In the genomic region with DNA sequence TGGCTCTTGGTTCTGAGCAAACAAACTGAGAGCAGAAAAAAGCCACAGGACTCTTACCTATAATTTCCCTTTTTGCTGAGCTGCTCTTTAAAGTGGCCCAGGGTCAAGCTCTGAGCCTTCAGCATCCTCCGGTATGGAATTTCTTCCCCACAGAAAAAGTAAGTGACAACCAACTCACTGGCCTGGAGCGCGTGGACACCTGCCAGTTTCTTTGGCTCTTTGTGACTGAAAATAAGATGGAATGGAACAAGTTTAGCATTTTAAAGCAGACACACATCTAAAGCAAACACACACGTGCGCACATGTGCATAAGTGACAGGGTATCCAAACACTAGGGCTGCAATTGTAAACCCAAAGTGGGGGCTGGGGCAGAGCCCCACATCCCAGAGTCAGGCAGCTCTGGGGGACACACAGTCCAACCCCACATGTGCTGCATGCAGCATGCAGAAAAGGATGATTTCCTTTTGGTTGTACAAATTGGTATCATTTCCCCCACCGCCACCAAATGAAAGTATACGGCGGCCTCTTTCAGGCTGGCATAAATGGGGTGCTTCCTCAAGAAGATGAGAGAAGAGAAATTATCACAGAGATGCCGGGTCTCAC, we compare ENCODE assay signal across 17 cellular contexts. TPM values are rescaled to one million over a fixed set of nuclear protein-coding genes. Genes with fewer than 3 reads are reported as not detected.
DNase-seq lines count a peak whose midpoint lies in the region; ATAC-seq, FAIRE-seq and TF ChIP-seq lines count a peak whose summit lies in the region.
"Had no signal": no experiment of that assay in that cellular context is flagged by ENCODE, and none has a peak within 500 bp of the region (broad histone marks: within the 10 kb centered on the region; RNA-seq: fewer than 3 reads in every experiment).

No MANE protein-coding gene starts in this region.

- no TSS peak for BruUV-seq in HepG2 (replicated peaks; lab: Mats Ljungman, UMichigan)

- CTCF ChIA-PET in CD4-positive, alpha-beta T cell (lab: Charles Lee) = no interaction called here
- CTCF ChIA-PET in HepG2 (lab: Yijun Ruan, JAX; ENCODE audit: low intra/inter-chr PET ratio, low total read pairs) = no interaction called here

- H3K4me3 ChIP-seq in RWPE2 (ENCODE audit: severe bottlenecking) (no peak overlapping the region), HepG2 (replicated peaks in 1 of 3; ENCODE audit: insufficient read depth in 1 of 3, low read depth in 2 of 3, low read length in 3 of 3) (no peak overlapping the region)

- TF ChIP-seq EP300 in HepG2 (IDR thresholded peaks at IDR 0.05; ENCODE audit: low read depth in 2 of 2, low read length in 2 of 2) (no peak), HepG2 (CRISPR knock-in tag; IDR thresholded peaks at IDR 0.05; ENCODE audit: borderline replicate concordance) (no peak)

- H3K36me3 ChIP-seq in RWPE2 (ENCODE audit: low read depth) = no peaks in the 10 kb centered on the region
- H3K36me3 ChIP-seq in HepG2 (replicated peaks in 1 of 2; ENCODE audit: control insufficient read depth in 1 of 2, insufficient read depth in 2 of 2, low read length in 2 of 2) = peaks cover 76 to 99% of the 10 kb centered on the region in 2 experiments

- no peak for TF ChIP-seq RAD21 in HepG2 (CRISPR knock-in tag; IDR thresholded peaks at IDR 0.05)

- no peak overlapping the region for H3K4me3 Mint-ChIP-seq in CD4-positive, alpha-beta T cell
- H3K4me3 Mint-ChIP-seq in stimulated activated memory B cell treated with anti-CD40 and anti-IgM and Interleukin-4, amounts not matched to agents 10 μg/mL and 1 μg/mL and 100 μg/mL, for 72 hours = no peak overlapping the region

- H3K36me3 Mint-ChIP-seq in CD4-positive, alpha-beta T cell (ENCODE audit: low read depth) = peaks cover 95% of the 10 kb centered on the region
- H3K36me3 Mint-ChIP-seq in stimulated activated memory B cell treated with anti-CD40 and anti-IgM and Interleukin-4, amounts not matched to agents 10 μg/mL and 1 μg/mL and 100 μg/mL, for 72 hours = no peaks in the 10 kb centered on the region

- H4K20me1 ChIP-seq in HepG2 (ENCODE audit: insufficient read depth, low read length) = peaks cover 86% of the 10 kb centered on the region

- H3K9me3 ChIP-seq in CD4-positive, alpha-beta T cell (ENCODE audit: control insufficient read depth, low read length) = no peaks in the 10 kb centered on the region
- H3K9me3 ChIP-seq in RWPE2 (ENCODE audit: severe bottlenecking) (no peaks in the 10 kb centered on the region), HepG2 (ENCODE audit: low read length) (no peaks in the 10 kb centered on the region)

- no peak overlapping the region for H3K27ac ChIP-seq in CD4-positive, alpha-beta T cell (ENCODE audit: low read depth, low read length)
- H3K27ac ChIP-seq in RWPE2 (ENCODE audit: poor library complexity, severe bottlenecking) = no peak overlapping the region
- H3K27ac ChIP-seq in HepG2 (ENCODE audit: extremely low read length, insufficient read depth, low read length) = no peak overlapping the region

- intact Hi-C loops in CD4-positive, alpha-beta T cell (cut with DNase I, micrococcal nuclease) = no loop called here
- intact Hi-C loops in HepG2 (cut with micrococcal nuclease; ENCODE audit: unreplicated experiment) = no loop called here
- intact Hi-C loops in posterior vena cava (cut with DNase I) = no loop called here

- H3K4me2 ChIP-seq in HepG2 (ENCODE audit: low read depth, low read length) = no peak overlapping the region

- no peak for TF ChIP-seq CTCF in CD4-positive, alpha-beta T cell (IDR thresholded peaks at IDR 0.05)
- TF ChIP-seq CTCF in RWPE2 (IDR thresholded peaks at IDR 0.05; ENCODE audit: poor library complexity, severe bottlenecking) (no peak), HepG2 (CRISPR knock-in tag; IDR thresholded peaks at IDR 0.05) (no peak)

- WGBS in HepG2 (ENCODE audit: low lambda C conversion rate) = 98% methylated on average over 9 of the region's 9 CpGs

- no peaks in the 10 kb centered on the region for H3K9me3 Mint-ChIP-seq in CD4-positive, alpha-beta T cell
- no peaks in the 10 kb centered on the region for H3K9me3 Mint-ChIP-seq in stimulated activated memory B cell treated with anti-CD40 and anti-IgM and Interleukin-4, amounts not matched to agents 10 μg/mL and 1 μg/mL and 100 μg/mL, for 72 hours

- H3K27me3 ChIP-seq in CD4-positive, alpha-beta T cell (ENCODE audit: control insufficient read depth, insufficient read depth, low read length) = no peaks in the 10 kb centered on the region
- H3K27me3 ChIP-seq in RWPE2 (ENCODE audit: insufficient read depth, poor library complexity, severe bottlenecking) (no peaks in the 10 kb centered on the region), HepG2 (ENCODE audit: control insufficient read depth in 1 of 2, insufficient read depth in 2 of 2, low read length in 2 of 2) (no peaks in the 10 kb centered on the region)

- TF ChIP-seq POLR2A in HepG2 (IDR thresholded peaks at IDR 0.05; ENCODE audit: insufficient read depth in 1 of 2, low read depth in 2 of 2, low read length in 2 of 2) = no peak; a peak in 1 of 4 replicates

- ATAC-seq in CD4-positive, alpha-beta T cell (ENCODE audit: poor library complexity) = no peak
- ATAC-seq in RWPE2 (ENCODE audit: low read depth) = no peak
- ATAC-seq in HepG2 = no peak
- no peak for ATAC-seq in stimulated activated memory B cell treated with anti-CD40 and anti-IgM and Interleukin-4, amounts not matched to agents 10 μg/mL and 1 μg/mL and 100 μg/mL, for 72 hours
- ATAC-seq in HG03521 (IDR thresholded peaks at IDR 0.05; ENCODE audit: unreplicated experiment) = no peak
- ATAC-seq: HCT116, Panc1 had no signal

- no peaks in the 10 kb centered on the region for H3K4me1 ChIP-seq in RWPE2 (ENCODE audit: insufficient read depth, poor library complexity, severe bottlenecking)
- peaks cover 44% of the 10 kb centered on the region for H3K4me1 ChIP-seq in HepG2 (ENCODE audit: insufficient read depth, low read length)

- FAIRE-seq in HepG2 (lab: Jason Lieb, UNC) = no peak
- FAIRE-seq: GM12892, GM19239 had no signal

- no peak overlapping the region for H2AFZ ChIP-seq in HepG2 (ENCODE audit: low read length)

- in situ Hi-C loops in HepG2 (cut with HindIII; ENCODE audit: extremely low pct_ligation_motif_present, low pct_unique_long_range_greater_than_20kb) = loop anchor here (25.0 kb wide), 1 partner anchor 628 kb away; no protein-coding TSS in a partner anchor

- H3K4me1 Mint-ChIP-seq in CD4-positive, alpha-beta T cell (ENCODE audit: low read depth) = peaks cover 46% of the 10 kb centered on the region
- no peaks in the 10 kb centered on the region for H3K4me1 Mint-ChIP-seq in stimulated activated memory B cell treated with anti-CD40 and anti-IgM and Interleukin-4, amounts not matched to agents 10 μg/mL and 1 μg/mL and 100 μg/mL, for 72 hours

- H3K27me3 Mint-ChIP-seq in CD4-positive, alpha-beta T cell = no peaks in the 10 kb centered on the region
- H3K27me3 Mint-ChIP-seq in stimulated activated memory B cell treated with anti-CD40 and anti-IgM and Interleukin-4, amounts not matched to agents 10 μg/mL and 1 μg/mL and 100 μg/mL, for 72 hours = no peaks in the 10 kb centered on the region

- peak overlapping the region; percentile 42 for H3K27ac Mint-ChIP-seq in CD4-positive, alpha-beta T cell
- H3K27ac Mint-ChIP-seq in stimulated activated memory B cell treated with anti-CD40 and anti-IgM and Interleukin-4, amounts not matched to agents 10 μg/mL and 1 μg/mL and 100 μg/mL, for 72 hours = no peak overlapping the region

- peaks cover under 1% of the 10 kb centered on the region for H3K79me2 ChIP-seq in HepG2 (ENCODE audit: insufficient read depth, low read length)

- H3K9ac ChIP-seq in HepG2 (ENCODE audit: insufficient read depth, low read depth, low read length) = no peak overlapping the region

- POLR2A ChIA-PET in CD4-positive, alpha-beta T cell (lab: Charles Lee) = no interaction called here
- POLR2A ChIA-PET in HepG2 (lab: Yijun Ruan, JAX) = no interaction called here

- no peak for DNase-seq in CD4-positive, alpha-beta T cell
- peak; percentile 9 for DNase-seq in RWPE2 (ENCODE audit: low spot score)
- DNase-seq in HepG2 (ENCODE audit: low spot score) = no peak
- DNase-seq in posterior vena cava (ENCODE audit: low spot score) = peak; percentile 31
- no peak for DNase-seq in germinal center (ENCODE audit: low spot score)
- DNase-seq in activated CD4-positive, alpha-beta T cell treated with anti-CD3 and anti-CD28 coated beads, Interleukin-2, amount 50 U/mL, for 1 hour = no peak
- DNase-seq: DND-41, GDM1, NCI-H1930, NCI-H2171, NCI-H510A treated with DMSO at 0.1 percent for 48 hours had no signal

TF ChIP-seq in HepG2, 621 proteins besides CTCF, POLR2A, EP300 and RAD21 (continues in another document):
- TF ChIP-seq ZKSCAN1 (IDR thresholded peaks at IDR 0.05; ENCODE audit: low read length) = no peak
- TF ChIP-seq RBM22 (optimal IDR thresholded peaks at IDR 0.05; ENCODE audit: low read length) = peak; percentile 97

RNA-seq across cellular contexts. Expression of a gene that starts 27.5 kb away (rescaled TPM):
- total RNA-seq in CD4-positive, alpha-beta T cell = 10 to 100 TPM; 47.9 to 49.8 TPM
- total RNA-seq in HepG2 (2016; rRNA removed; fragmentation: Illumina TruSeq; extraction: Trizol) = 53.8 and 58.6 TPM in 2 replicates
- 12.0 and 13.7 TPM in 2 replicates for total RNA-seq in HepG2 (2016; cell fraction: cytosol; rRNA removed; fragmentation: Illumina TruSeq; extraction: Trizol; ENCODE audit: low read depth)
- 45.1 and 59.6 TPM in 2 replicates for total RNA-seq in HepG2 (2016; cell fraction: insoluble cytoplasmic fraction; rRNA removed; fragmentation: Illumina TruSeq; extraction: Trizol)
- total RNA-seq in HepG2 (2016; cell fraction: membrane; rRNA removed; fragmentation: Illumina TruSeq; extraction: Trizol) = 27.0 and 28.7 TPM in 2 replicates
- total RNA-seq in HepG2 (2016; cell fraction: nucleus; rRNA removed; fragmentation: Illumina TruSeq; extraction: Trizol) = 79.3 and 81.9 TPM in 2 replicates
- 55.0 and 63.4 TPM in 2 replicates for polyA plus RNA-seq in HepG2 (2011; rRNA removed)
- polyA plus RNA-seq in HepG2 (2011; cell fraction: cytosol; rRNA removed) = 29.9 and 39.9 TPM in 2 replicates
- 126 and 210 TPM in 2 replicates for polyA plus RNA-seq in HepG2 (2011; cell fraction: nucleus; rRNA removed)
- 55.5 and 56.3 TPM in 2 replicates for polyA plus RNA-seq in HepG2 (2012)
- 2.0 and 2.2 TPM in 2 replicates for polyA plus RNA-seq in HepG2 (2016; cell fraction: cytosol; fragmentation: Illumina TruSeq; extraction: Trizol; ENCODE audit: low read depth)
- 34.3 and 44.8 TPM in 2 replicates for polyA plus RNA-seq in HepG2 (2016; cell fraction: insoluble cytoplasmic fraction; fragmentation: Illumina TruSeq; extraction: Trizol; ENCODE audit: low read depth)
- polyA plus RNA-seq in HepG2 (2016; cell fraction: membrane; fragmentation: Illumina TruSeq; extraction: Trizol; ENCODE audit: low read depth) = 9.2 and 9.3 TPM in 2 replicates
- polyA plus RNA-seq in HepG2 (2016; cell fraction: nucleus; fragmentation: Illumina TruSeq; extraction: Trizol; ENCODE audit: insufficient read depth, low read depth) = 115 and 117 TPM in 2 replicates
- 0.09 and 105 TPM in 2 replicates for polyA minus RNA-seq in HepG2 (2011; rRNA and poly(A)+ RNA removed; ENCODE audit: low replicate concordance)
- 43.2 and 45.6 TPM in 2 replicates for polyA minus RNA-seq in HepG2 (2011; cell fraction: cytosol; rRNA and poly(A)+ RNA removed)
- polyA minus RNA-seq in HepG2 (2011; cell fraction: nucleus; rRNA and poly(A)+ RNA removed) = 175 and 211 TPM in 2 replicates
- 10 to 100 TPM; 21.2 to 23.5 TPM for total RNA-seq in posterior vena cava

Comparison
In these comparisons a context has a peak if more than half of its experiments do, and no peak if none do; other contexts are left out.
1. DNase-seq: peak in RWPE2 (single experiment) and posterior vena cava (single experiment); none in CD4-positive, alpha-beta T cell (0 of 10), HepG2 (single experiment), germinal center (single experiment) and activated CD4-positive, alpha-beta T cell treated with anti-CD3 and anti-CD28 coated beads, Interleukin-2, amount 50 U/mL, for 1 hour (single experiment).